22 cellular contexts compared by ENCODE assay signal in genomic region chr11:66548774-66549630, GRCh38. TPM values are rescaled to one million over a fixed set of nuclear protein-coding genes. Genes with fewer than 3 reads are reported as not detected.
DNase-seq lines count a peak whose midpoint lies in the region; ATAC-seq and TF ChIP-seq lines count a peak whose summit lies in the region.
"Had no signal": no experiment of that assay in that cellular context is flagged by ENCODE, and none has a peak within 500 bp of the region (broad histone marks: within the 10 kb centered on the region; RNA-seq: fewer than 3 reads in every experiment).

No MANE protein-coding gene starts in this region.

- CTCF ChIA-PET in WTC11 (lab: Charles Lee): interaction anchor here (0.7 to 1.0 kb wide), 3 partner anchors 43 to 473 kb away, joined by 3 to 4 read pairs (median 3); partner anchors contain the start of gene CCDC87

- H3K36me3 Mint-ChIP-seq in WTC11 (no peaks in the 10 kb centered on the region; the same call in 1 of the 2 replicates), neural crest cell (ENCODE audit: low read depth) (no peaks in the 10 kb centered on the region)

- ATAC-seq in WTC11: no peak
- no peak for ATAC-seq in GM18511 (IDR thresholded peaks at IDR 0.05; ENCODE audit: unreplicated experiment)
- ATAC-seq in GM19463 (IDR thresholded peaks at IDR 0.05; ENCODE audit: unreplicated experiment): no peak
- ATAC-seq in HG03139 (IDR thresholded peaks at IDR 0.05; ENCODE audit: unreplicated experiment): no peak
- ATAC-seq: left lobe of liver, mucosa of descending colon, pancreas had no signal

- peak overlapping the region; percentile 49 for H3K27ac Mint-ChIP-seq in WTC11
- H3K27ac Mint-ChIP-seq in neural crest cell (ENCODE audit: unreplicated experiment): peak overlapping the region; percentile 6
- H3K27ac Mint-ChIP-seq: HFFc6 had no signal

- H3K4me3 Mint-ChIP-seq in WTC11 (peak overlapping the region; percentile 20), neural crest cell (peak overlapping the region; percentile 56)
- H3K4me3 Mint-ChIP-seq: HFFc6 had no signal

- H3K4me1 Mint-ChIP-seq in WTC11: peaks cover 34% of the 10 kb centered on the region
- peaks cover 20% of the 10 kb centered on the region for H3K4me1 Mint-ChIP-seq in neural crest cell

- H3K9me3 Mint-ChIP-seq in WTC11: no peaks in the 10 kb centered on the region
- H3K9me3 Mint-ChIP-seq in neural crest cell: no peaks in the 10 kb centered on the region
- H3K9me3 Mint-ChIP-seq: HFFc6 had no signal

- no peak for TF ChIP-seq CTCF in WTC11 (IDR thresholded peaks at IDR 0.05)
- TF ChIP-seq CTCF in neural crest cell (conservative IDR thresholded peaks at IDR 0.05): no peak

- POLR2A ChIA-PET in WTC11 (lab: Charles Lee): interaction anchor here (0.9 kb wide), 1 partner anchor 129 kb away, joined by 3 read pairs; the partner anchor contains the start of gene RBM4B

- DNase-seq in ELF-1 (ENCODE audit: low read depth, low spot score): peak; percentile 74
- no peak for DNase-seq in WTC11 (ENCODE audit: low spot score)
- no peak for DNase-seq in neural crest cell (ENCODE audit: low read depth, low spot score)
- DNase-seq: activated CD4-positive, alpha-beta T cell treated with anti-CD3 and anti-CD28 coated beads for 48 hours; activated CD8-positive, alpha-beta memory T cell treated with anti-CD3 and anti-CD28 coated beads, Interleukin-2, amount 50 U/mL, for 48 hours; cortex of kidney; foreskin fibroblast; HFFc6; mucosa of descending colon; NCI-H1417 treated with DMSO at 0.1 percent for 48 hours; NCI-H82; PC-9; SK-N-SH; stimulated activated CD4-positive, alpha-beta T cell treated with anti-CD3 and anti-CD28 coated beads, Interleukin-4, amount 100 ng/mL, for 24 hours had no signal

- no peaks in the 10 kb centered on the region for H3K27me3 Mint-ChIP-seq in WTC11 (ENCODE audit: low read depth)
- H3K27me3 Mint-ChIP-seq in neural crest cell (ENCODE audit: low read depth): peaks cover 20% of the 10 kb centered on the region

TF ChIP-seq in WTC11, 78 proteins besides CTCF, POLR2A, EP300 and RAD21:
- no peak for TF ChIP-seq E2F4 (CRISPR knock-in tag; IDR thresholded peaks at IDR 0.05; ENCODE audit: borderline replicate concordance, low read depth)
- no peak for TF ChIP-seq NFE2L1 (CRISPR knock-in tag; IDR thresholded peaks at IDR 0.05)
- TF ChIP-seq NFATC4 (CRISPR knock-in tag; IDR thresholded peaks at IDR 0.05): no peak
- TF ChIP-seq SMAD3 (CRISPR knock-in tag; IDR thresholded peaks at IDR 0.05; ENCODE audit: borderline replicate concordance): no peak
- no peak for TF ChIP-seq PRRX2 (CRISPR knock-in tag; IDR thresholded peaks at IDR 0.05)
- TF ChIP-seq RELA (CRISPR knock-in tag; IDR thresholded peaks at IDR 0.05; ENCODE audit: borderline replicate concordance): no peak
- TF ChIP-seq ATF2 (CRISPR knock-in tag; IDR thresholded peaks at IDR 0.05; ENCODE audit: borderline replicate concordance, low read depth): no peak
- no peak for TF ChIP-seq ZNF396 (CRISPR knock-in tag; IDR thresholded peaks at IDR 0.05; ENCODE audit: borderline replicate concordance)
- no peak for TF ChIP-seq ZBTB21 (CRISPR knock-in tag; IDR thresholded peaks at IDR 0.05; ENCODE audit: borderline replicate concordance)
- no peak for TF ChIP-seq SOX15 (CRISPR knock-in tag; IDR thresholded peaks at IDR 0.05)
- no peak for TF ChIP-seq ATF3 (CRISPR knock-in tag; conservative IDR thresholded peaks at IDR 0.05)
- no peak for TF ChIP-seq ETV6 (CRISPR knock-in tag; IDR thresholded peaks at IDR 0.05)
- no peak for TF ChIP-seq NR1H2 (CRISPR knock-in tag; IDR thresholded peaks at IDR 0.05)
- TF ChIP-seq PRDM15 (CRISPR knock-in tag; IDR thresholded peaks at IDR 0.05): no peak
- TF ChIP-seq USF1 (CRISPR knock-in tag; IDR thresholded peaks at IDR 0.05): no peak

RNA-seq across cellular contexts. Expression of gene ACTN3, which starts 2.3 kb away (rescaled TPM):
- total RNA-seq in WTC11 (2021): 18.5 to 20.4 TPM (median 19.2 TPM) in 3 replicates
- 0.16 and 0.35 TPM in 2 replicates for total RNA-seq in neural crest cell
- total RNA-seq: Daoy, HT-29, left lobe of liver, PC-9, temporal lobe had no signal

RNA-seq across cellular contexts. Expression of gene ZDHHC24, which starts 3.2 kb away (rescaled TPM):
- total RNA-seq in WTC11 (2021): 11.1 to 14.8 TPM (median 13.7 TPM) in 3 replicates
- total RNA-seq in neural crest cell: 7.3 and 7.7 TPM in 2 replicates

RNA-seq across cellular contexts. Expression of gene CTSF, which starts 19.4 kb away (rescaled TPM):
- total RNA-seq in WTC11 (2021) (4.4 to 4.9 TPM (median 4.7 TPM) in 3 replicates), neural crest cell (not detected in 2 replicates)
- total RNA-seq: HT-29 had no signal

RNA-seq across cellular contexts. Expression of gene BBS1, which starts 38.6 kb away (rescaled TPM):
- total RNA-seq in WTC11 (2021) (22.9 to 26.8 TPM (median 24.1 TPM) in 3 replicates), neural crest cell (54.7 and 56.1 TPM in 2 replicates)

RNA-seq across cellular contexts. Expression of gene CCDC87, which starts 43.9 kb away (rescaled TPM):
- total RNA-seq in WTC11 (2021) (0.71 to 0.85 TPM (median 0.80 TPM) in 3 replicates), neural crest cell (0.93 and 1.1 TPM in 2 replicates)
- total RNA-seq: Daoy had no signal

Comparison
In these comparisons a context has a peak if more than half of its experiments do, and no peak if none do; other contexts are left out.
1. RNA of gene ACTN3, which starts 2.3 kb away (total RNA-seq): 18.5 to 20.4 TPM in WTC11; 0.16 to 0.35 TPM in neural crest cell; every median in the first group is over 10 times any median in the second.